In genomic region chr2:21585863-21586262, GRCh38 we compare ENCODE assay signal across 17 cellular contexts.
DNase-seq lines count a peak whose midpoint lies in the region; ATAC-seq and TF ChIP-seq lines count a peak whose summit lies in the region.
"Had no signal": no experiment of that assay in that cellular context is flagged by ENCODE, and none has a peak within 500 bp of the region (broad histone marks: within the 10 kb centered on the region; RNA-seq: fewer than 3 reads in every experiment).

No MANE protein-coding gene starts in this region.

- H3K27ac Mint-ChIP-seq in WTC11: no peak overlapping the region
- no peak overlapping the region for H3K27ac Mint-ChIP-seq in neural progenitor cell
- no peak overlapping the region for H3K27ac Mint-ChIP-seq in activated naive CD4-positive, alpha-beta T cell treated with anti-CD3 and anti-CD28 coated beads, Interleukin-2, amount 10 ng/mL, durations not matched to agents 7 days and 5 days
- no peak overlapping the region for H3K27ac Mint-ChIP-seq in activated T-helper 17 cell treated with anti-CD3 and anti-CD28 coated beads, Interleukin-2, amount 50 U/mL, for 72 hours
- H3K27ac Mint-ChIP-seq: B cell; CD4-positive, alpha-beta T cell; CD8-positive, alpha-beta T cell had no signal

- H3K9me3 Mint-ChIP-seq in WTC11 (peaks cover 21% of the 10 kb centered on the region), neural progenitor cell (peaks cover 2% of the 10 kb centered on the region)
- peaks cover 8% of the 10 kb centered on the region for H3K9me3 Mint-ChIP-seq in activated naive CD4-positive, alpha-beta T cell treated with anti-CD3 and anti-CD28 coated beads, Interleukin-2, amount 10 ng/mL, durations not matched to agents 7 days and 5 days
- H3K9me3 Mint-ChIP-seq in activated T-helper 17 cell treated with anti-CD3 and anti-CD28 coated beads, Interleukin-2, amount 50 U/mL, for 72 hours: peaks cover 14% of the 10 kb centered on the region

- H3K9me3 ChIP-seq in neural progenitor cell (ENCODE audit: low read depth): no peaks in the 10 kb centered on the region
- H3K9me3 ChIP-seq: Caco-2 had no signal

- peak; percentile 71 for ATAC-seq in WTC11
- ATAC-seq in activated T-helper 17 cell treated with anti-CD3 and anti-CD28 coated beads, Interleukin-2, amount 50 U/mL, for 72 hours (replicated peaks): no peak
- ATAC-seq: CD8-positive, alpha-beta T cell had no signal

- POLR2A ChIA-PET in WTC11 (lab: Charles Lee): no interaction called here

- no peak overlapping the region for H3K4me3 Mint-ChIP-seq in WTC11
- H3K4me3 Mint-ChIP-seq in neural progenitor cell: no peak overlapping the region
- no peak overlapping the region for H3K4me3 Mint-ChIP-seq in activated naive CD4-positive, alpha-beta T cell treated with anti-CD3 and anti-CD28 coated beads, Interleukin-2, amount 10 ng/mL, durations not matched to agents 7 days and 5 days
- H3K4me3 Mint-ChIP-seq in activated T-helper 17 cell treated with anti-CD3 and anti-CD28 coated beads, Interleukin-2, amount 50 U/mL, for 72 hours: no peak overlapping the region
- H3K4me3 Mint-ChIP-seq: B cell; CD4-positive, alpha-beta T cell; CD8-positive, alpha-beta T cell had no signal

- no peak overlapping the region for H3K9ac ChIP-seq in neural progenitor cell
- H3K9ac ChIP-seq: BLaER1 treated with 17β-estradiol and CSF1 and Interleukin-3, amounts not matched to agents 10 nM and 100 nM had no signal

- CTCF ChIA-PET in WTC11 (lab: Charles Lee): no interaction called here
- CTCF ChIA-PET in activated naive CD4-positive, alpha-beta T cell treated with anti-CD3 and anti-CD28 coated beads, Interleukin-2, amount 10 ng/mL, durations not matched to agents 7 days and 5 days (lab: Charles Lee): no interaction called here

- H3K4me2 ChIP-seq in neural progenitor cell: no peak overlapping the region
- H3K4me2 ChIP-seq: BLaER1 treated with 17β-estradiol and CSF1 and Interleukin-3, amounts not matched to agents 10 nM and 100 nM had no signal

- no peaks in the 10 kb centered on the region for H3K4me1 ChIP-seq in neural progenitor cell
- H3K4me1 ChIP-seq: BLaER1 treated with 17β-estradiol and CSF1 and Interleukin-3, amounts not matched to agents 10 nM and 100 nM; Caco-2 had no signal

- H3K27me3 ChIP-seq in neural progenitor cell: no peaks in the 10 kb centered on the region
- H3K27me3 ChIP-seq: BLaER1 treated with 17β-estradiol and CSF1 and Interleukin-3, amounts not matched to agents 10 nM and 100 nM had no signal

- H3K36me3 Mint-ChIP-seq in WTC11: no peaks in the 10 kb centered on the region
- no peaks in the 10 kb centered on the region for H3K36me3 Mint-ChIP-seq in neural progenitor cell
- no peaks in the 10 kb centered on the region for H3K36me3 Mint-ChIP-seq in activated naive CD4-positive, alpha-beta T cell treated with anti-CD3 and anti-CD28 coated beads, Interleukin-2, amount 10 ng/mL, durations not matched to agents 7 days and 5 days
- no peaks in the 10 kb centered on the region for H3K36me3 Mint-ChIP-seq in activated T-helper 17 cell treated with anti-CD3 and anti-CD28 coated beads, Interleukin-2, amount 50 U/mL, for 72 hours (ENCODE audit: low read depth)
- H3K36me3 Mint-ChIP-seq: CD8-positive, alpha-beta T cell had no signal

- no peaks in the 10 kb centered on the region for H3F3A ChIP-seq in neural progenitor cell (ENCODE audit: low read depth)

- TF ChIP-seq CTCF in WTC11 (IDR thresholded peaks at IDR 0.05) (no peak), neural progenitor cell (IDR thresholded peaks at IDR 0.05) (no peak)

- DNase-seq in OCI-M1 (lab: John Stamatoyannopoulos, UW): peak; percentile 6
- DNase-seq in WTC11 (ENCODE audit: low spot score): no peak
- no peak for DNase-seq in neural progenitor cell (ENCODE audit: low spot score)
- no peak for DNase-seq in activated naive CD4-positive, alpha-beta T cell treated with anti-CD3 and anti-CD28 coated beads, Interleukin-2, amount 10 ng/mL, durations not matched to agents 7 days and 5 days
- no peak for DNase-seq in ACHN
- DNase-seq: 8988T; AML-193; Caco-2; Calu3; CD4-positive, alpha-beta T cell; CD8-positive, alpha-beta T cell; DMS79 treated with DMSO at 0.1 percent for 48 hours; GF-D8 had no signal

- H2AFZ ChIP-seq in neural progenitor cell (replicated peaks): peak overlapping the region; percentile 58

- no peaks in the 10 kb centered on the region for H4K20me1 ChIP-seq in neural progenitor cell (ENCODE audit: low read depth)
- H4K20me1 ChIP-seq: BLaER1 treated with 17β-estradiol and CSF1 and Interleukin-3, amounts not matched to agents 10 nM and 100 nM had no signal

- no peak overlapping the region for H3K27ac ChIP-seq in neural progenitor cell
- H3K27ac ChIP-seq: BLaER1 treated with 17β-estradiol and CSF1 and Interleukin-3, amounts not matched to agents 10 nM and 100 nM; C4-2B had no signal

- H3K4me1 Mint-ChIP-seq in WTC11: peaks cover 17% of the 10 kb centered on the region
- H3K4me1 Mint-ChIP-seq in neural progenitor cell: no peaks in the 10 kb centered on the region
- H3K4me1 Mint-ChIP-seq in activated naive CD4-positive, alpha-beta T cell treated with anti-CD3 and anti-CD28 coated beads, Interleukin-2, amount 10 ng/mL, durations not matched to agents 7 days and 5 days: no peaks in the 10 kb centered on the region
- no peaks in the 10 kb centered on the region for H3K4me1 Mint-ChIP-seq in activated T-helper 17 cell treated with anti-CD3 and anti-CD28 coated beads, Interleukin-2, amount 50 U/mL, for 72 hours
- H3K4me1 Mint-ChIP-seq: B cell had no signal

- in situ Hi-C loops in ACHN (cut with HindIII; ENCODE audit: low pct_ligation_motif_present, low pct_unique_long_range_greater_than_20kb, low sequenced_read_pairs): no loop called here

- H3K4me3 ChIP-seq in neural progenitor cell: no peak overlapping the region
- H3K4me3 ChIP-seq: BLaER1 treated with 17β-estradiol and CSF1 and Interleukin-3, amounts not matched to agents 10 nM and 100 nM had no signal

- H3K79me2 ChIP-seq in neural progenitor cell (ENCODE audit: low read depth): no peaks in the 10 kb centered on the region

- H3K36me3 ChIP-seq in neural progenitor cell: no peaks in the 10 kb centered on the region
- H3K36me3 ChIP-seq: BLaER1 treated with 17β-estradiol and CSF1 and Interleukin-3, amounts not matched to agents 10 nM and 100 nM had no signal

- H3K27me3 Mint-ChIP-seq in WTC11 (ENCODE audit: low read depth) (no peaks in the 10 kb centered on the region; the same call in 1 of the 2 replicates), neural progenitor cell (ENCODE audit: insufficient read depth, low read depth) (peaks cover 2% of the 10 kb centered on the region)
- H3K27me3 Mint-ChIP-seq in activated naive CD4-positive, alpha-beta T cell treated with anti-CD3 and anti-CD28 coated beads, Interleukin-2, amount 10 ng/mL, durations not matched to agents 7 days and 5 days: no peaks in the 10 kb centered on the region
- no peaks in the 10 kb centered on the region for H3K27me3 Mint-ChIP-seq in activated T-helper 17 cell treated with anti-CD3 and anti-CD28 coated beads, Interleukin-2, amount 50 U/mL, for 72 hours
- H3K27me3 Mint-ChIP-seq: B cell; CD4-positive, alpha-beta T cell had no signal

TF ChIP-seq in WTC11, 78 proteins besides CTCF, POLR2A, EP300 and RAD21 (continues in another document):
- TF ChIP-seq OVOL2 (CRISPR knock-in tag; IDR thresholded peaks at IDR 0.05; ENCODE audit: borderline replicate concordance) (no peak), FOXP1 (CRISPR knock-in tag; IDR thresholded peaks at IDR 0.05; ENCODE audit: borderline replicate concordance) (no peak), ZNF281 (CRISPR knock-in tag; IDR thresholded peaks at IDR 0.05) (no peak), STAT6 (CRISPR knock-in tag; conservative IDR thresholded peaks at IDR 0.05; ENCODE audit: low read depth) (no peak), TEAD1 (CRISPR knock-in tag; IDR thresholded peaks at IDR 0.05) (no peak), ZNF232 (CRISPR knock-in tag; IDR thresholded peaks at IDR 0.05) (no peak), MXD4 (CRISPR knock-in tag; IDR thresholded peaks at IDR 0.05; ENCODE audit: borderline replicate concordance) (no peak), RELA (CRISPR knock-in tag; IDR thresholded peaks at IDR 0.05; ENCODE audit: borderline replicate concordance) (no peak)
